16 cellular contexts compared by ENCODE assay signal in genomic region chr3:47008258-47008671, GRCh38. TPM values are rescaled to one million over a fixed set of nuclear protein-coding genes. Genes with fewer than 3 reads are reported as not detected.
DNase-seq lines count a peak whose midpoint lies in the region; ATAC-seq, FAIRE-seq and TF ChIP-seq lines count a peak whose summit lies in the region.
"Had no signal": no experiment of that assay in that cellular context is flagged by ENCODE, and none has a peak within 500 bp of the region (broad histone marks: within the 10 kb centered on the region; RNA-seq: fewer than 3 reads in every experiment).

No MANE protein-coding gene starts in this region.

- CTCF ChIA-PET in HepG2 (lab: Yijun Ruan, JAX; ENCODE audit: low intra/inter-chr PET ratio, low total read pairs) = no interaction called here

- POLR2A ChIA-PET in HepG2 (lab: Yijun Ruan, JAX) = no interaction called here

- H3K4me2 ChIP-seq in HepG2 (ENCODE audit: low read depth, low read length) = no peak overlapping the region

- BruUV-seq in HepG2 (replicated peaks; lab: Mats Ljungman, UMichigan) = no TSS peak

- in situ Hi-C loops in HepG2 (cut with HindIII; ENCODE audit: extremely low pct_ligation_motif_present, low pct_unique_long_range_greater_than_20kb) = no loop called here

- H3K27ac ChIP-seq in HepG2 (ENCODE audit: extremely low read length, insufficient read depth, low read length) (no peak overlapping the region), caudate nucleus (ENCODE audit: low read depth, low read length) (no peak overlapping the region)

- TF ChIP-seq EP300 in HepG2 (IDR thresholded peaks at IDR 0.05; ENCODE audit: low read depth in 2 of 2, low read length in 2 of 2) (no peak), HepG2 (CRISPR knock-in tag; IDR thresholded peaks at IDR 0.05; ENCODE audit: borderline replicate concordance) (no peak)

- ATAC-seq in natural killer cell (no peak), HepG2 (no peak), HG03039 (IDR thresholded peaks at IDR 0.05; ENCODE audit: unreplicated experiment) (no peak)
- no peak for ATAC-seq in natural killer cell treated with Interleukin-12 subunit alpha and Interleukin-12 subunit beta and Interleukin-15 and Interleukin-18, amount 100 ng/mL, for 72 hours
- ATAC-seq in activated T-cell treated with anti-CD3 and anti-CD28 coated beads, Interleukin-2, amount 50 U/mL, for 4 hours = no peak

- H3K9me3 Mint-ChIP-seq in natural killer cell = no peaks in the 10 kb centered on the region
- no peaks in the 10 kb centered on the region for H3K9me3 Mint-ChIP-seq in natural killer cell treated with Interleukin-12 subunit alpha and Interleukin-12 subunit beta and Interleukin-15 and Interleukin-18, amount 100 ng/mL, for 72 hours
- H3K9me3 Mint-ChIP-seq in activated T-cell treated with anti-CD3 and anti-CD28 coated beads, Interleukin-2, amount 50 U/mL, for 4 hours = no peaks in the 10 kb centered on the region

- no peak for FAIRE-seq in HepG2 (lab: Jason Lieb, UNC)

- peaks cover 5 to 21% of the 10 kb centered on the region in 2 experiments for H3K36me3 ChIP-seq in HepG2 (replicated peaks in 1 of 2; ENCODE audit: control insufficient read depth in 1 of 2, insufficient read depth in 2 of 2, low read length in 2 of 2)

- peaks cover 11 to 23% of the 10 kb centered on the region in 2 donors for H3K4me1 Mint-ChIP-seq in natural killer cell
- peaks cover 16 to 20% of the 10 kb centered on the region in 2 donors for H3K4me1 Mint-ChIP-seq in natural killer cell treated with Interleukin-12 subunit alpha and Interleukin-12 subunit beta and Interleukin-15 and Interleukin-18, amount 100 ng/mL, for 72 hours (ENCODE audit: low read depth in 2 of 2)
- H3K4me1 Mint-ChIP-seq in activated T-cell treated with anti-CD3 and anti-CD28 coated beads, Interleukin-2, amount 50 U/mL, for 4 hours (ENCODE audit: low read depth) = peaks cover 6% of the 10 kb centered on the region

- intact Hi-C loops in natural killer cell (cut with micrococcal nuclease) (loop anchor here (2.0 kb wide), 1 partner anchor 21 kb away; no protein-coding TSS in a partner anchor), lower leg skin (cut with DNase I; ENCODE audit: low total_unique reads) (no loop called here), HepG2 (cut with micrococcal nuclease; ENCODE audit: unreplicated experiment) (no loop called here)

- no peaks in the 10 kb centered on the region for H3K27me3 ChIP-seq in HepG2 (ENCODE audit: control insufficient read depth in 1 of 2, insufficient read depth in 2 of 2, low read length in 2 of 2)
- H3K27me3 ChIP-seq: BLaER1 had no signal

- no peaks in the 10 kb centered on the region for H4K20me1 ChIP-seq in HepG2 (ENCODE audit: insufficient read depth, low read length)
- H4K20me1 ChIP-seq: BLaER1 had no signal

- H3K4me3 Mint-ChIP-seq in natural killer cell = no peak overlapping the region
- no peak overlapping the region for H3K4me3 Mint-ChIP-seq in natural killer cell treated with Interleukin-12 subunit alpha and Interleukin-12 subunit beta and Interleukin-15 and Interleukin-18, amount 100 ng/mL, for 72 hours
- H3K4me3 Mint-ChIP-seq in activated T-cell treated with anti-CD3 and anti-CD28 coated beads, Interleukin-2, amount 50 U/mL, for 4 hours = peak overlapping the region; percentile 16

- H2AFZ ChIP-seq in HepG2 (ENCODE audit: low read length) = no peak overlapping the region

- TF ChIP-seq CTCF in natural killer cell (IDR thresholded peaks at IDR 0.05) (no peak), lower leg skin (IDR thresholded peaks at IDR 0.05) (no peak), HepG2 (CRISPR knock-in tag; IDR thresholded peaks at IDR 0.05) (no peak)

- no peaks in the 10 kb centered on the region for H3K27me3 Mint-ChIP-seq in natural killer cell (ENCODE audit: low read depth in 2 of 2)
- no peaks in the 10 kb centered on the region for H3K27me3 Mint-ChIP-seq in natural killer cell treated with Interleukin-12 subunit alpha and Interleukin-12 subunit beta and Interleukin-15 and Interleukin-18, amount 100 ng/mL, for 72 hours
- no peaks in the 10 kb centered on the region for H3K27me3 Mint-ChIP-seq in activated T-cell treated with anti-CD3 and anti-CD28 coated beads, Interleukin-2, amount 50 U/mL, for 4 hours (ENCODE audit: low read depth)

- no peaks in the 10 kb centered on the region for H3K9me3 ChIP-seq in HepG2 (ENCODE audit: low read length)
- H3K9me3 ChIP-seq: BLaER1 had no signal

- no peaks in the 10 kb centered on the region for H3K4me1 ChIP-seq in HepG2 (ENCODE audit: insufficient read depth, low read length)

- no peaks in the 10 kb centered on the region for H3K79me2 ChIP-seq in HepG2 (ENCODE audit: insufficient read depth, low read length)

- DNase-seq in natural killer cell = peak; percentile 15
- no peak for DNase-seq in natural killer cell treated with Interleukin-12 subunit alpha and Interleukin-12 subunit beta and Interleukin-15 and Interleukin-18, amount 100 ng/mL, for 72 hours (ENCODE audit: low spot score)
- no peak for DNase-seq in activated T-cell treated with anti-CD3 and anti-CD28 coated beads, Interleukin-2, amount 50 U/mL, for 4 hours
- peak; percentile 13 to 86 for DNase-seq in lower leg skin (ENCODE audit: low spot score in 2 of 2)
- no peak for DNase-seq in HepG2 (ENCODE audit: low spot score)
- no peak for DNase-seq in Ammon's horn (ENCODE audit: low spot score)
- DNase-seq in caudate nucleus (lab: John Stamatoyannopoulos, UW) = no peak
- DNase-seq: activated CD4-positive, alpha-beta T cell treated with anti-CD3 and anti-CD28 coated beads, Interleukin-2, amount 50 U/mL, for 1 hour; GF-D8; midbrain; NCI-H1105 treated with DMSO at 0.1 percent for 48 hours; NCI-H446; stimulated activated CD4-positive, alpha-beta T cell treated with anti-CD3 and anti-CD28 coated beads, Interleukin-4, amount 100 ng/mL, for 4 hours; stimulated activated naive CD4-positive, alpha-beta T cell had no signal

- TF ChIP-seq RAD21 in HepG2 (CRISPR knock-in tag; IDR thresholded peaks at IDR 0.05) = no peak

- TF ChIP-seq POLR2A in lower leg skin (IDR thresholded peaks at IDR 0.05) (no peak), HepG2 (IDR thresholded peaks at IDR 0.05; ENCODE audit: insufficient read depth in 1 of 2, low read depth in 2 of 2, low read length in 2 of 2) (no peak)

- no peak overlapping the region for H3K9ac ChIP-seq in HepG2 (ENCODE audit: insufficient read depth, low read depth, low read length)
- H3K9ac ChIP-seq: BLaER1 had no signal

- H3K36me3 Mint-ChIP-seq in natural killer cell = no peaks in the 10 kb centered on the region
- no peaks in the 10 kb centered on the region for H3K36me3 Mint-ChIP-seq in natural killer cell treated with Interleukin-12 subunit alpha and Interleukin-12 subunit beta and Interleukin-15 and Interleukin-18, amount 100 ng/mL, for 72 hours
- H3K36me3 Mint-ChIP-seq in activated T-cell treated with anti-CD3 and anti-CD28 coated beads, Interleukin-2, amount 50 U/mL, for 4 hours (ENCODE audit: insufficient read depth) = peaks cover 22% of the 10 kb centered on the region

- no peak overlapping the region for H3K27ac Mint-ChIP-seq in natural killer cell
- H3K27ac Mint-ChIP-seq in natural killer cell treated with Interleukin-12 subunit alpha and Interleukin-12 subunit beta and Interleukin-15 and Interleukin-18, amount 100 ng/mL, for 72 hours = no peak overlapping the region

- H3K4me3 ChIP-seq in lower leg skin (ENCODE audit: low read depth, poor library complexity, severe bottlenecking) (no peak overlapping the region), HepG2 (replicated peaks in 1 of 3; ENCODE audit: insufficient read depth in 1 of 3, low read depth in 2 of 3, low read length in 3 of 3) (no peak overlapping the region)

- WGBS in lower leg skin, 2 donors = 92 to 93% methylated on average over 13 of the region's 13 CpGs
- 88% methylated on average over 8 of the region's 13 CpGs for WGBS in HepG2 (ENCODE audit: low lambda C conversion rate)

RNA-seq across cellular contexts. Expression of gene NBEAL2, which starts 28.8 kb away (rescaled TPM):
- total RNA-seq in natural killer cell (100 to 1,000 TPM; 453 to 536 (median 532) TPM), lower leg skin (100 to 1,000 TPM; 176 to 519 (median 217) TPM), HepG2 (2016; rRNA removed; fragmentation: Illumina TruSeq; extraction: Trizol) (6.0 and 9.7 TPM in 2 replicates)
- total RNA-seq in natural killer cell treated with Interleukin-12 subunit alpha and Interleukin-12 subunit beta and Interleukin-15 and Interleukin-18, amount 100 ng/mL, for 72 hours = 100 to 1,000 TPM; 121 to 255 TPM
- total RNA-seq in activated T-cell treated with anti-CD3 and anti-CD28 coated beads, Interleukin-2, amount 50 U/mL, for 4 hours = 10 to 100 TPM; 75.5 to 86.9 (median 80.7) TPM
- 1.8 and 2.7 TPM in 2 replicates for total RNA-seq in HepG2 (2016; cell fraction: cytosol; rRNA removed; fragmentation: Illumina TruSeq; extraction: Trizol; ENCODE audit: low read depth)
- 6.0 and 8.3 TPM in 2 replicates for total RNA-seq in HepG2 (2016; cell fraction: insoluble cytoplasmic fraction; rRNA removed; fragmentation: Illumina TruSeq; extraction: Trizol)
- total RNA-seq in HepG2 (2016; cell fraction: membrane; rRNA removed; fragmentation: Illumina TruSeq; extraction: Trizol) = 4.1 and 4.3 TPM in 2 replicates
- 14.8 and 19.9 TPM in 2 replicates for total RNA-seq in HepG2 (2016; cell fraction: nucleus; rRNA removed; fragmentation: Illumina TruSeq; extraction: Trizol)
- polyA plus RNA-seq in HepG2 (2011; rRNA removed) = 12.4 and 15.8 TPM in 2 replicates
- polyA plus RNA-seq in HepG2 (2011; cell fraction: cytosol; rRNA removed) = 3.6 and 4.9 TPM in 2 replicates
- polyA plus RNA-seq in HepG2 (2011; cell fraction: nucleus; rRNA removed) = 222 and 246 TPM in 2 replicates
- 7.9 and 16.7 TPM in 2 replicates for polyA plus RNA-seq in HepG2 (2012)
- polyA plus RNA-seq in HepG2 (2016; cell fraction: cytosol; fragmentation: Illumina TruSeq; extraction: Trizol; ENCODE audit: low read depth) = 0.67 and 0.80 TPM in 2 replicates
- polyA plus RNA-seq in HepG2 (2016; cell fraction: insoluble cytoplasmic fraction; fragmentation: Illumina TruSeq; extraction: Trizol; ENCODE audit: low read depth) = 6.4 and 7.7 TPM in 2 replicates
- polyA plus RNA-seq in HepG2 (2016; cell fraction: membrane; fragmentation: Illumina TruSeq; extraction: Trizol; ENCODE audit: low read depth) = 1.5 and 1.8 TPM in 2 replicates
- 69.9 and 76.5 TPM in 2 replicates for polyA plus RNA-seq in HepG2 (2016; cell fraction: nucleus; fragmentation: Illumina TruSeq; extraction: Trizol; ENCODE audit: insufficient read depth, low read depth)
- polyA minus RNA-seq in HepG2 (2011; rRNA and poly(A)+ RNA removed; ENCODE audit: low replicate concordance) = 8.9 and 19.6 TPM in 2 replicates
- polyA minus RNA-seq in HepG2 (2011; cell fraction: cytosol; rRNA and poly(A)+ RNA removed) = 2.9 and 3.9 TPM in 2 replicates
- polyA minus RNA-seq in HepG2 (2011; cell fraction: nucleus; rRNA and poly(A)+ RNA removed) = 18.7 and 21.3 TPM in 2 replicates

RNA-seq across cellular contexts. Expression of gene CCDC12, which starts 31.7 kb away (rescaled TPM):
- total RNA-seq in natural killer cell (100 to 1,000 TPM; 104 to 114 (median 111) TPM), lower leg skin (100 to 1,000 TPM in 1 of 4 donors, 10 to 100 TPM in 3; 64.6 to 101 (median 82.5) TPM), HepG2 (2016; rRNA removed; fragmentation: Illumina TruSeq; extraction: Trizol) (49.5 and 55.2 TPM in 2 replicates)
- total RNA-seq in natural killer cell treated with Interleukin-12 subunit alpha and Interleukin-12 subunit beta and Interleukin-15 and Interleukin-18, amount 100 ng/mL, for 72 hours = 10 to 100 TPM; 58.0 to 89.8 TPM
- total RNA-seq in activated T-cell treated with anti-CD3 and anti-CD28 coated beads, Interleukin-2, amount 50 U/mL, for 4 hours = 10 to 100 TPM; 75.9 to 77.6 (median 76.5) TPM
- 28.7 and 32.4 TPM in 2 replicates for total RNA-seq in HepG2 (2016; cell fraction: cytosol; rRNA removed; fragmentation: Illumina TruSeq; extraction: Trizol; ENCODE audit: low read depth)
- 52.2 and 56.9 TPM in 2 replicates for total RNA-seq in HepG2 (2016; cell fraction: insoluble cytoplasmic fraction; rRNA removed; fragmentation: Illumina TruSeq; extraction: Trizol)
- 27.1 and 29.7 TPM in 2 replicates for total RNA-seq in HepG2 (2016; cell fraction: membrane; rRNA removed; fragmentation: Illumina TruSeq; extraction: Trizol)
- total RNA-seq in HepG2 (2016; cell fraction: nucleus; rRNA removed; fragmentation: Illumina TruSeq; extraction: Trizol) = 28.6 and 32.0 TPM in 2 replicates
- polyA plus RNA-seq in HepG2 (2011; rRNA removed) = 28.9 and 30.1 TPM in 2 replicates
- 32.7 and 35.6 TPM in 2 replicates for polyA plus RNA-seq in HepG2 (2011; cell fraction: cytosol; rRNA removed)
- 40.0 and 40.6 TPM in 2 replicates for polyA plus RNA-seq in HepG2 (2011; cell fraction: nucleus; rRNA removed)
- 26.3 and 31.7 TPM in 2 replicates for polyA plus RNA-seq in HepG2 (2012)
- 14.7 and 15.4 TPM in 2 replicates for polyA plus RNA-seq in HepG2 (2016; cell fraction: cytosol; fragmentation: Illumina TruSeq; extraction: Trizol; ENCODE audit: low read depth)
- 73.4 and 79.9 TPM in 2 replicates for polyA plus RNA-seq in HepG2 (2016; cell fraction: insoluble cytoplasmic fraction; fragmentation: Illumina TruSeq; extraction: Trizol; ENCODE audit: low read depth)
- 18.7 and 18.8 TPM in 2 replicates for polyA plus RNA-seq in HepG2 (2016; cell fraction: membrane; fragmentation: Illumina TruSeq; extraction: Trizol; ENCODE audit: low read depth)
- polyA plus RNA-seq in HepG2 (2016; cell fraction: nucleus; fragmentation: Illumina TruSeq; extraction: Trizol; ENCODE audit: insufficient read depth, low read depth) = 55.2 TPM in 2 replicates
- polyA minus RNA-seq in HepG2 (2011; rRNA and poly(A)+ RNA removed; ENCODE audit: low replicate concordance) = 53.2 and 59.2 TPM in 2 replicates
- 9.3 and 12.2 TPM in 2 replicates for polyA minus RNA-seq in HepG2 (2011; cell fraction: cytosol; rRNA and poly(A)+ RNA removed)
- 41.3 and 55.9 TPM in 2 replicates for polyA minus RNA-seq in HepG2 (2011; cell fraction: nucleus; rRNA and poly(A)+ RNA removed)

Comparison
In these comparisons a context has a peak if more than half of its experiments do, and no peak if none do; other contexts are left out.
1. DNase-seq: peak in natural killer cell (single experiment) and lower leg skin (2 of 2); none in natural killer cell treated with Interleukin-12 subunit alpha and Interleukin-12 subunit beta and Interleukin-15 and Interleukin-18, amount 100 ng/mL, for 72 hours (single experiment), activated T-cell treated with anti-CD3 and anti-CD28 coated beads, Interleukin-2, amount 50 U/mL, for 4 hours (single experiment), HepG2 (single experiment), Ammon's horn (single experiment) and caudate nucleus (0 of 61).